ENCODE assay signal across 12 cellular contexts in genomic region chr2:137659616-137660015, GRCh38.
DNase-seq lines count a peak whose midpoint lies in the region; TF ChIP-seq lines count a peak whose summit lies in the region.
"Had no signal": no experiment of that assay in that cellular context is flagged by ENCODE, and none has a peak within 500 bp of the region (broad histone marks: within the 10 kb centered on the region; RNA-seq: fewer than 3 reads in every experiment).

No MANE protein-coding gene starts in this region.

- TF ChIP-seq CTCF in AG09319 (IDR thresholded peaks at IDR 0.05; ENCODE audit: low read depth, low read length), result peak; percentile 32
- TF ChIP-seq CTCF in H9 (conservative IDR thresholded peaks at IDR 0.05), result peak; percentile 31; the same call in 1 of the 3 replicates

- H3K4ac ChIP-seq in H9 (ENCODE audit: low read depth, low read length), result no peak overlapping the region

- no peak overlapping the region for H3K9ac ChIP-seq in H9 (ENCODE audit: extremely low read depth, insufficient read length, low read length)
- H3K9ac ChIP-seq: KMS-11 had no signal

- H3K18ac ChIP-seq in H9 (ENCODE audit: insufficient read length, low read depth, low read length), result no peak overlapping the region

- no peaks in the 10 kb centered on the region; a peak in 1 of 7 replicates for H3K36me3 Mint-ChIP-seq in H9 (ENCODE audit: insufficient read depth in 1 of 3, low read depth in 3 of 3)
- H3K36me3 Mint-ChIP-seq: CD4-positive, CD25-positive, alpha-beta regulatory T cell had no signal

- H4K5ac ChIP-seq in H9 (ENCODE audit: insufficient read length, low read depth, low read length), result no peak overlapping the region

- no peak overlapping the region for H3K27ac ChIP-seq in H9 (ENCODE audit: insufficient read length, low read depth, low read length)
- H3K27ac ChIP-seq: KMS-11 had no signal

- H3K56ac ChIP-seq in H9 (ENCODE audit: insufficient read length, low read depth, low read length), result no peak overlapping the region

- intact Hi-C loops in head of caudate nucleus (cut with DNase I), result no loop called here

- H2BK5ac ChIP-seq in H9 (ENCODE audit: insufficient read length, low read length), result no peak overlapping the region

- no peaks in the 10 kb centered on the region for H3K79me2 ChIP-seq in H9 (ENCODE audit: insufficient read depth, low read length)

- peak; percentile 1 for DNase-seq in AG09319 (ENCODE audit: extremely low read depth, low read depth)
- no peak for DNase-seq in H9
- peak; percentile 72 for DNase-seq in NCI-H69 (lab: John Stamatoyannopoulos, UW)
- DNase-seq in head of caudate nucleus, result peak in 31 of 42 donors; percentile 1 to 79 (median 35)
- DNase-seq in NCI-H2107 (lab: John Stamatoyannopoulos, UW), result no peak
- no peak for DNase-seq in NCI-H2029 treated with DMSO at 0.1 percent for 48 hours (lab: John Stamatoyannopoulos, UW)
- no peak for DNase-seq in LoVo (ENCODE audit: low spot score)
- no peak for DNase-seq in HK-2 (ENCODE audit: unreplicated experiment)
- DNase-seq: CD4-positive, CD25-positive, alpha-beta regulatory T cell; stimulated activated CD4-positive, alpha-beta T cell treated with anti-CD3 and anti-CD28 coated beads, Interleukin-15, amount 100 ng/mL, for 24 hours; T-helper 2 cell had no signal

- no peak overlapping the region for H3K4me3 Mint-ChIP-seq in H9
- H3K4me3 Mint-ChIP-seq: CD4-positive, CD25-positive, alpha-beta regulatory T cell had no signal

- H3K14ac ChIP-seq in H9 (ENCODE audit: insufficient read depth, low read length), result no peak overlapping the region

- no peak overlapping the region for H2BK12ac ChIP-seq in H9 (ENCODE audit: insufficient read length, low read depth, low read length)

- H3K23me2 ChIP-seq in H9 (ENCODE audit: insufficient read length, low read depth, low read length, poor library complexity, severe bottlenecking), result no peaks in the 10 kb centered on the region

- H3K9me3 ChIP-seq in H9 (ENCODE audit: control insufficient read depth, low read depth, low read length), result no peaks in the 10 kb centered on the region

- H2BK120ac ChIP-seq in H9 (ENCODE audit: low read depth, low read length, poor library complexity, severe bottlenecking), result no peak overlapping the region

- no peaks in the 10 kb centered on the region for H3K27me3 Mint-ChIP-seq in H9 (ENCODE audit: low read depth)
- H3K27me3 Mint-ChIP-seq: CD4-positive, CD25-positive, alpha-beta regulatory T cell had no signal

- H3K4me1 Mint-ChIP-seq in H9, result no peaks in the 10 kb centered on the region
- H3K4me1 Mint-ChIP-seq: CD4-positive, CD25-positive, alpha-beta regulatory T cell had no signal

- H4K20me1 ChIP-seq in H9 (ENCODE audit: control insufficient read depth, insufficient read depth, insufficient read length), result no peaks in the 10 kb centered on the region

- H3K9me3 Mint-ChIP-seq in H9, result no peaks in the 10 kb centered on the region; a peak in 2 of 5 replicates

- H2AFZ ChIP-seq in H9 (ENCODE audit: low read length), result no peak overlapping the region

- no peak overlapping the region for H3T11ph ChIP-seq in H9 (ENCODE audit: low read length)

- WGBS in H9 (ENCODE audit: extremely low coverage, insufficient read length, low lambda C conversion rate), result no CpG with 5 or more reads among the region's 5 CpGs

- no peaks in the 10 kb centered on the region for H3K79me1 ChIP-seq in H9 (ENCODE audit: insufficient read depth, low read depth, low read length, poor library complexity, severe bottlenecking)

- H2AK5ac ChIP-seq in H9 (ENCODE audit: insufficient read length, low read length), result no peak overlapping the region

- H3K23ac ChIP-seq in H9 (ENCODE audit: insufficient read length, low read depth, low read length), result no peak overlapping the region

- no peaks in the 10 kb centered on the region for H3K27me3 ChIP-seq in H9 (ENCODE audit: insufficient read depth, low read length)

- H2BK20ac ChIP-seq in H9 (ENCODE audit: low read depth, low read length, poor library complexity, severe bottlenecking), result no peak overlapping the region

- no peak overlapping the region for H3K4me2 ChIP-seq in H9 (ENCODE audit: insufficient read depth, insufficient read length, low read length)
- H3K4me2 ChIP-seq: KMS-11 had no signal

- no peak overlapping the region for H4K91ac ChIP-seq in H9 (ENCODE audit: insufficient read length, low read depth, low read length)

- H3K27ac Mint-ChIP-seq in H9, result no peak overlapping the region
- H3K27ac Mint-ChIP-seq: CD4-positive, CD25-positive, alpha-beta regulatory T cell had no signal

- no peaks in the 10 kb centered on the region for H3K4me1 ChIP-seq in H9 (ENCODE audit: insufficient read depth, low read length)

- H2BK15ac ChIP-seq in H9 (ENCODE audit: low read depth, low read length), result no peak overlapping the region

- no peak overlapping the region for H4K8ac ChIP-seq in H9 (replicated peaks; ENCODE audit: insufficient read length, low read depth, low read length)

Comparison
In these comparisons a context has a peak if more than half of its experiments do, and no peak if none do; other contexts are left out.
1. DNase-seq: peak in AG09319 (single experiment), NCI-H69 (single experiment) and head of caudate nucleus (31 of 42); none in H9 (single experiment), NCI-H2107 (single experiment), NCI-H2029 treated with DMSO at 0.1 percent for 48 hours (single experiment), LoVo (single experiment) and HK-2 (single experiment).